14 cellular contexts compared by ENCODE assay signal in genomic region chr4:154292589-154292988, GRCh38.
DNase-seq lines count a peak whose midpoint lies in the region; ATAC-seq and TF ChIP-seq lines count a peak whose summit lies in the region.
"Had no signal": no experiment of that assay in that cellular context is flagged by ENCODE, and none has a peak within 500 bp of the region (broad histone marks: within the 10 kb centered on the region; RNA-seq: fewer than 3 reads in every experiment).

No MANE protein-coding gene starts in this region.

- H3K27me3 ChIP-seq in Loucy (ENCODE audit: insufficient read depth, low read length, poor library complexity, severe bottlenecking) (no peaks in the 10 kb centered on the region), WERI-Rb-1 (ENCODE audit: insufficient read depth, low read depth, severe bottlenecking) (peaks cover 22% of the 10 kb centered on the region)

- TF ChIP-seq CTCF in Loucy (conservative IDR thresholded peaks at IDR 0.05; ENCODE audit: low read length) (peak; percentile 24), WERI-Rb-1 (IDR thresholded peaks at IDR 0.05; ENCODE audit: low read depth, low read length) (peak; percentile 27; the same call in 1 of the 2 replicates)

- H3K4me2 ChIP-seq in Loucy (ENCODE audit: low read depth, low read length, poor library complexity, severe bottlenecking), result no peak overlapping the region

- H3K4me3 ChIP-seq in Loucy (ENCODE audit: low read length, poor library complexity, severe bottlenecking), result no peak overlapping the region
- H3K4me3 ChIP-seq in WERI-Rb-1 (ENCODE audit: low read depth, low read length), result no peak overlapping the region
- H3K4me3 ChIP-seq: SJSA1 had no signal

- DNase-seq in stimulated activated CD4-positive, alpha-beta T cell treated with anti-CD3 and anti-CD28 coated beads, Interleukin-12 subunit alpha, Interleukin-12 subunit beta, amount 100 ng/mL, for 4 hours, result peak; percentile 0
- no peak for DNase-seq in stimulated activated CD4-positive, alpha-beta T cell treated with anti-CD3 and anti-CD28 coated beads, Interleukin-4, amount 100 ng/mL, for 1 hour
- peak; percentile 16 for DNase-seq in WERI-Rb-1
- DNase-seq in cerebellum (ENCODE audit: low spot score), result no peak
- DNase-seq in iPS-NIHi7 (ENCODE audit: extremely low spot score), result no peak
- DNase-seq: CD4-positive, alpha-beta memory T cell; GOT3; NCI-H1417 treated with DMSO at 0.1 percent for 48 hours; NCI-H2029 treated with DMSO at 0.1 percent for 48 hours; NCI-H510A treated with DMSO at 0.1 percent for 48 hours had no signal

- ATAC-seq in HG03565 (IDR thresholded peaks at IDR 0.05; ENCODE audit: unreplicated experiment), result no peak
- ATAC-seq in HG03457 (IDR thresholded peaks at IDR 0.05; ENCODE audit: unreplicated experiment), result no peak

- H4K20me1 ChIP-seq in Loucy (ENCODE audit: insufficient read depth, low read length, poor library complexity, severe bottlenecking), result no peaks in the 10 kb centered on the region

- H3K9me3 ChIP-seq in Loucy (ENCODE audit: insufficient read depth, low read depth, low read length) (no peaks in the 10 kb centered on the region), WERI-Rb-1 (ENCODE audit: severe bottlenecking) (peaks cover 3% of the 10 kb centered on the region)
- H3K9me3 ChIP-seq: SJSA1 had no signal

- H3K9ac ChIP-seq in Loucy (ENCODE audit: low read depth, low read length, poor library complexity, severe bottlenecking), result no peak overlapping the region

- H3K36me3 ChIP-seq in Loucy (ENCODE audit: insufficient read depth, low read length) (no peaks in the 10 kb centered on the region), WERI-Rb-1 (no peaks in the 10 kb centered on the region)
- H3K36me3 ChIP-seq: SJSA1 had no signal

- H3K4me1 ChIP-seq in Loucy (ENCODE audit: insufficient read depth, low read length, poor library complexity, severe bottlenecking), result no peaks in the 10 kb centered on the region
- H3K4me1 ChIP-seq: SJSA1 had no signal

- H3F3A ChIP-seq in Loucy (ENCODE audit: low read depth), result no peaks in the 10 kb centered on the region

- no peaks in the 10 kb centered on the region for H3K9me2 ChIP-seq in Loucy (replicated peaks; ENCODE audit: low read depth, low read length)

- H3K27ac ChIP-seq in WERI-Rb-1, result no peak overlapping the region
- H3K27ac ChIP-seq: SJSA1 had no signal

- H2AFZ ChIP-seq in Loucy (ENCODE audit: low read length), result no peak overlapping the region

- no peaks in the 10 kb centered on the region for H3K79me2 ChIP-seq in Loucy (ENCODE audit: insufficient read depth, low read length)

Comparison
In these comparisons a context has a peak if more than half of its experiments do, and no peak if none do; other contexts are left out.
1. DNase-seq: peak in stimulated activated CD4-positive, alpha-beta T cell treated with anti-CD3 and anti-CD28 coated beads, Interleukin-12 subunit alpha, Interleukin-12 subunit beta, amount 100 ng/mL, for 4 hours (single experiment) and WERI-Rb-1 (single experiment); none in stimulated activated CD4-positive, alpha-beta T cell treated with anti-CD3 and anti-CD28 coated beads, Interleukin-4, amount 100 ng/mL, for 1 hour (single experiment), cerebellum (single experiment) and iPS-NIHi7 (single experiment).